Comparison of ENCODE assay signal across 11 cellular contexts in the genomic region with DNA sequence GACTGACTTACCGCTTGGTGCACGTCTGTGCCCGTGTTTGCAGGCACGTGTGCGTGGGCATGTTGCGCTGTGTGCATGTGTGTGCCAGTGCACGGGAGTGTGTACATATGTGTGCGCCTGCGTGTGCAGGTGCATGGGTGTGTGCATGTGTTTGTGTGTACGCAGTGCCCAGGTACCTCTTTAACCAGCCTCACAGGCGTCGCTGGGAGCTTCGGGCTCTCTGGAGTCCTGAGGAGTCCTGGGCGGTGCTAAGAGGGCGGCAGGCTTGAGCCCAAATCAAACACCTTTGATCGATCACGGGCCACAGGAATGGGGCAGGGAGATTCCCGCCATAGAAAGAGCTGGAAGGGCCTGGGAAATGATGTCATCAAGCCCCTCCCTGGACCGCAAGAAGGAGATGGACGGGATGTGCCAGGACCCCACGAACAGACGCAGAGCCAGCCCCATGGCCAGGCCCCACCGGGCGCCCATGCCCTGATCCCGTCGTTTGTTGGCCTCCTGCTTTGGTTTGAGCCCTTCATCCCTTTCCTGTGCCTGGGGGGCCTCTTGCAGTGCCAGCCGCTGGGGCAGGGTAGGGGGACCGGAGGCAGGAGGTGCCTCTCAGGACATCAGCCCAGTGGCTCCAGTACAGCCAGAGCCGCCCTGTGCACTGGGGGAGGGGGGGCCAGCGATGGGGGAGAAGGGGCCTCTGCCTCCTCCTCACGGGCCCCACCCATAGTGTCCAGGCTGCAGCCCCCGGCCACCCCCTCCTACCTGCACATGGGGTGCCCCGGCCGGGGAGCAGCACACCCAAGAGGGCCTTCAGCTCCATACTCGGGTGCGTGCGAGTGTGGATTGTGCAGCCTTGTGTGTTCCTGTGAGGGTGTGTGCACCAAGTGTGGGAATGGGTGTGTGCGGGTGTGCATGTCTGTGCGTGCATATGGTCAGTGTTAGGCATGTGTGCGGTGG. TPM values are rescaled to one million over a fixed set of nuclear protein-coding genes. Genes with fewer than 3 reads are reported as not detected.
"Had no signal": no experiment of that assay in that cellular context is flagged by ENCODE, and none has a peak within 500 bp of the region (broad histone marks: within the 10 kb centered on the region; RNA-seq: fewer than 3 reads in every experiment).

No MANE protein-coding gene starts in this region.

- H3K27me3 ChIP-seq: SJCRH30 had no signal

- DNase-seq: activated B cell treated with CpG ODN at 0.5 μM for 24 hours; activated naive CD8-positive, alpha-beta T cell treated with anti-CD3 and anti-CD28 coated beads, Interleukin-2, amount 10 ng/mL, durations not matched to agents 7 days and 5 days; activated T-cell treated with anti-CD3 and anti-CD28 coated beads, Interleukin-2, amount 50 U/mL, for 48 hours; glutamatergic neuron; mesendoderm; SJCRH30; stimulated activated naive CD4-positive, alpha-beta T cell had no signal

- H3K4me1 ChIP-seq: SJCRH30 had no signal

- H3K4me3 ChIP-seq: breast epithelium, SJCRH30 had no signal

- H3K36me3 ChIP-seq: breast epithelium, neutrophil, SJCRH30 had no signal

- H3K9me3 ChIP-seq: breast epithelium, neutrophil, SJCRH30 had no signal

- H3K27ac ChIP-seq: breast epithelium, neutrophil, SJCRH30 had no signal

- ATAC-seq: esophagus mucosa had no signal

RNA-seq across cellular contexts. Expression of gene KNDC1, which starts 5.8 kb away (rescaled TPM):
- total RNA-seq: myocyte had no signal
